ENCODE assay signal across 23 cellular contexts in the genomic region with DNA sequence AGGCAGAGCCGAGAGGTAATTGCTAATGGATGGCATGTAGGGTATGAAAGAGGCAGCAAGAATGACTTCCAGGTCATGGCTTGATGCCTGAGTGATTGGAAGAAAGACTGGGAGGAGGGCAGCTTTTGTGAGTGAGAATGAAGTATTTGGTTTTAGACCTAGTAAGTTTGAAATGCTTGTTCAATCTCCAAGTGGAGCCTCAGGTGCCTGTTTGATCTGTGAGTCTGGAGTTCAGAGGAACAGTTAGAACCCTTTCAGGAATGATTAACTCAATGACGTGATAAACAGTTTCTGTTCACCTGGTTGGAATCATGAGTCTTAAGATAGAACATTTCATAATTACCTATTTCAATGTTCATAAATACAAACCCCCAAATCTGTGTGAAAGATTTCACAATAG. TPM values are rescaled to one million over a fixed set of nuclear protein-coding genes. Genes with fewer than 3 reads are reported as not detected.
DNase-seq lines count a peak whose midpoint lies in the region; ATAC-seq and TF ChIP-seq lines count a peak whose summit lies in the region.
"Had no signal": no experiment of that assay in that cellular context is flagged by ENCODE, and none has a peak within 500 bp of the region (broad histone marks: within the 10 kb centered on the region; RNA-seq: fewer than 3 reads in every experiment).

No MANE protein-coding gene starts in this region.

- no peak overlapping the region for H3K4me3 ChIP-seq in hepatocyte
- H3K4me3 ChIP-seq in lower lobe of right lung, result no peak overlapping the region
- H3K4me3 ChIP-seq in upper lobe of left lung, result no peak overlapping the region
- no peak overlapping the region for H3K4me3 ChIP-seq in prostate gland
- H3K4me3 ChIP-seq: K562 had no signal

- DNase-seq in hepatocyte (ENCODE audit: low spot score) (peak; percentile 43), left kidney (ENCODE audit: low read depth, low spot score) (peak; percentile 9), lower lobe of right lung (no peak), upper lobe of left lung (peak in 1 of 2 donors; percentile 48), prostate gland (ENCODE audit: low spot score) (no peak), COR-L47 (lab: John Stamatoyannopoulos, UW) (no peak), SHP77 (lab: John Stamatoyannopoulos, UW) (no peak)
- DNase-seq: C1 segment of cervical spinal cord; CD4-positive, alpha-beta memory T cell; DMS 273 treated with DMSO at 0.1 percent for 48 hours; DND-41; Kasumi-1; NCI-H1105; NCI-H1436 treated with DMSO at 0.1 percent for 48 hours; NCI-H187 treated with DMSO at 0.1 percent for 48 hours; NCI-H2171 treated with DMSO at 0.1 percent for 48 hours; NCI-H524; NCI-H774; SK-N-SH had no signal

- H3K9me3 ChIP-seq in hepatocyte (ENCODE audit: low read depth) (no peaks in the 10 kb centered on the region), lower lobe of right lung (no peaks in the 10 kb centered on the region), upper lobe of left lung (no peaks in the 10 kb centered on the region), prostate gland (no peaks in the 10 kb centered on the region)
- H3K9me3 ChIP-seq: SK-N-SH had no signal

- H3K9me2 ChIP-seq in hepatocyte (replicated peaks; ENCODE audit: insufficient read depth), result no peaks in the 10 kb centered on the region
- H3K9me2 ChIP-seq: SK-N-SH had no signal

- TF ChIP-seq CTCF in hepatocyte (IDR thresholded peaks at IDR 0.05; ENCODE audit: poor library complexity) (no peak), lower lobe of right lung (IDR thresholded peaks at IDR 0.05) (no peak), upper lobe of left lung (IDR thresholded peaks at IDR 0.05) (no peak), prostate gland (IDR thresholded peaks at IDR 0.05) (no peak)

- WGBS in hepatocyte (ENCODE audit: low lambda C conversion rate, missing lambda C conversion rate), result 64% methylated on average over 2 of the region's 2 CpGs
- 69% methylated on average over 2 of the region's 2 CpGs for WGBS in upper lobe of left lung, 2 donors
- WGBS in prostate gland, result 87% methylated on average over 2 of the region's 2 CpGs

- H3K4me2 ChIP-seq in hepatocyte, result peak overlapping the region; percentile 51
- H3K4me2 ChIP-seq: SK-N-SH had no signal

- intact Hi-C loops in lower lobe of right lung (cut with DNase I), result no loop called here
- intact Hi-C loops in prostate gland (cut with DNase I), result no loop called here

- ATAC-seq in lower lobe of right lung (peak; percentile 80 to 90), upper lobe of left lung (ENCODE audit: low FRiP score in 2 of 2) (peak; percentile 19 to 77)
- ATAC-seq: K562 had no signal

- H3K36me3 ChIP-seq in hepatocyte (replicated peaks; ENCODE audit: insufficient read depth, low read depth), result no peaks in the 10 kb centered on the region
- H3K36me3 ChIP-seq in lower lobe of right lung, result peaks cover 10% of the 10 kb centered on the region
- H3K36me3 ChIP-seq in upper lobe of left lung, result no peaks in the 10 kb centered on the region
- H3K36me3 ChIP-seq in prostate gland, result no peaks in the 10 kb centered on the region

- no peaks in the 10 kb centered on the region for H3K79me2 ChIP-seq in hepatocyte

- no peaks in the 10 kb centered on the region for H4K20me1 ChIP-seq in hepatocyte (ENCODE audit: insufficient read depth, poor library complexity, severe bottlenecking)

- H3K4me1 ChIP-seq in hepatocyte (ENCODE audit: insufficient read depth), result peaks cover 10% of the 10 kb centered on the region
- no peaks in the 10 kb centered on the region for H3K4me1 ChIP-seq in lower lobe of right lung
- H3K4me1 ChIP-seq in upper lobe of left lung, result no peaks in the 10 kb centered on the region
- no peaks in the 10 kb centered on the region for H3K4me1 ChIP-seq in prostate gland (replicated peaks)

- no peak for TF ChIP-seq POLR2A in upper lobe of left lung (IDR thresholded peaks at IDR 0.05)
- no peak for TF ChIP-seq POLR2A in prostate gland (IDR thresholded peaks at IDR 0.05)

- no peak overlapping the region for H2AFZ ChIP-seq in hepatocyte

- TF ChIP-seq EP300 in upper lobe of left lung (IDR thresholded peaks at IDR 0.05), result no peak

- H3K27me3 ChIP-seq in hepatocyte, result no peaks in the 10 kb centered on the region
- H3K27me3 ChIP-seq in lower lobe of right lung (ENCODE audit: low read depth), result no peaks in the 10 kb centered on the region
- H3K27me3 ChIP-seq in upper lobe of left lung, result no peaks in the 10 kb centered on the region
- H3K27me3 ChIP-seq in prostate gland (replicated peaks; ENCODE audit: insufficient read depth), result no peaks in the 10 kb centered on the region

- H3K27ac ChIP-seq in hepatocyte (peak overlapping the region; percentile 87), lower lobe of right lung (no peak overlapping the region), upper lobe of left lung (peak overlapping the region in 2 of 4 donors; percentile 26 to 35), prostate gland (no peak overlapping the region)

RNA-seq across cellular contexts. Expression of a gene that starts 10.4 kb away (rescaled TPM):
- total RNA-seq in hepatocyte, result 37.3 and 48.3 TPM in 2 replicates
- 12.0 and 15.8 TPM in 2 replicates for polyA plus RNA-seq in hepatocyte
- total RNA-seq in lower lobe of right lung, result 12.8 TPM
- 10 to 100 TPM; 11.5 to 32.2 (median 15.1) TPM for total RNA-seq in upper lobe of left lung
- 10 to 100 TPM in 1 of 2 donors, 1 to 10 TPM in 1; 9.2 to 10.3 TPM for total RNA-seq in prostate gland
- total RNA-seq: A673, HT-29, M059J had no signal
- polyA plus RNA-seq: CD4-positive, alpha-beta memory T cell had no signal

Comparison
In these comparisons a context has a peak if more than half of its experiments do, and no peak if none do; other contexts are left out.
1. DNase-seq: peak in hepatocyte (single experiment) and left kidney (single experiment); none in lower lobe of right lung (single experiment), prostate gland (single experiment), COR-L47 (single experiment) and SHP77 (0 of 2).